8 cellular contexts compared by ENCODE assay signal in genomic region chr3:48662753-48663488, GRCh38. TPM values are rescaled to one million over a fixed set of nuclear protein-coding genes. Genes with fewer than 3 reads are reported as not detected.
DNase-seq lines count a peak whose midpoint lies in the region; ATAC-seq, FAIRE-seq and TF ChIP-seq lines count a peak whose summit lies in the region.

CELSR3 (minus strand) TSS chr3:48662886; CDS start chr3:48662634, 252 bp downstream.

- H3K27ac ChIP-seq in SK-N-MC (peak within 1 kb of the TSS; percentile 68), astrocyte (ENCODE audit: low read depth, low read length) (peak within 1 kb of the TSS; percentile 95)

- peak within 1 kb of the TSS; percentile 97 for H3K4me2 ChIP-seq in astrocyte (ENCODE audit: low read length)

- H3K4me3 ChIP-seq in SK-N-MC: peak within 1 kb of the TSS; percentile 83
- H3K4me3 ChIP-seq in astrocyte (ENCODE audit: insufficient read depth, low read depth, low read length): peak within 1 kb of the TSS; percentile 65

- H3K9me3 ChIP-seq in SK-N-MC (ENCODE audit: low read depth, low read length): no peaks in the 10 kb centered on the region
- peaks cover 5% of the 10 kb centered on the region for H3K9me3 ChIP-seq in astrocyte (ENCODE audit: insufficient read depth, low read depth, low read length)

- H3K4me1 Mint-ChIP-seq in astrocyte (ENCODE audit: low read depth, unreplicated experiment): peaks cover 2% of the 10 kb centered on the region

- H4K20me1 ChIP-seq in astrocyte (ENCODE audit: insufficient read depth, low read length): peaks cover 4% of the 10 kb centered on the region

- no peak for TF ChIP-seq CTCF in astrocyte (IDR thresholded peaks at IDR 0.05; ENCODE audit: insufficient read depth, low read depth, low read length)

- peaks cover 15% of the 10 kb centered on the region for H3K4me1 ChIP-seq in astrocyte (ENCODE audit: insufficient read depth, low read length)

- H3K9ac ChIP-seq in SK-N-MC (ENCODE audit: insufficient read length) (peak within 1 kb of the TSS; percentile 77), astrocyte (ENCODE audit: low read length) (peak within 1 kb of the TSS; percentile 90)

- peak within 1 kb of the TSS; percentile 100 for H3K27ac Mint-ChIP-seq in astrocyte (ENCODE audit: unreplicated experiment)

- FAIRE-seq in astrocyte (lab: Jason Lieb, UNC): peak; percentile 39

- no peaks in the 10 kb centered on the region for H3K36me3 ChIP-seq in SK-N-MC (ENCODE audit: insufficient read depth, low read length)
- no peaks in the 10 kb centered on the region for H3K36me3 ChIP-seq in astrocyte (ENCODE audit: insufficient read depth, low read length)

- ATAC-seq in HG02588 (IDR thresholded peaks at IDR 0.05; ENCODE audit: unreplicated experiment) (no peak), HG03039 (IDR thresholded peaks at IDR 0.05; ENCODE audit: unreplicated experiment) (no peak)

- H3K4me3 Mint-ChIP-seq in astrocyte (ENCODE audit: unreplicated experiment): peak within 1 kb of the TSS; percentile 93

- no peaks in the 10 kb centered on the region for H3K27me3 Mint-ChIP-seq in astrocyte (ENCODE audit: low read depth, unreplicated experiment)

- DNase-seq in DMS53 treated with DMSO at 0.1 percent for 48 hours (lab: John Stamatoyannopoulos, UW; ENCODE audit: unreplicated experiment) (peak; percentile 34), M059J (ENCODE audit: low read depth) (peak; percentile 87), SK-N-MC (ENCODE audit: low read depth, low spot score) (peak; percentile 52), astrocyte (ENCODE audit: low read depth) (peak; percentile 84), hepatic stellate cell (ENCODE audit: low spot score) (peak; percentile 73), posterior vena cava (ENCODE audit: low spot score) (peak; percentile 94)

- H3K36me3 Mint-ChIP-seq in astrocyte (ENCODE audit: low read depth, unreplicated experiment): peaks cover 26% of the 10 kb centered on the region

- peaks cover 9% of the 10 kb centered on the region for H3K9me3 Mint-ChIP-seq in astrocyte (ENCODE audit: unreplicated experiment)

- intact Hi-C loops in posterior vena cava (cut with DNase I): no loop called here

- H2AFZ ChIP-seq in astrocyte (ENCODE audit: low read depth, low read length): peak within 1 kb of the TSS; percentile 89

- H3K27me3 ChIP-seq in astrocyte (ENCODE audit: insufficient read depth, low read length): no peaks in the 10 kb centered on the region

- no peaks in the 10 kb centered on the region for H3K79me2 ChIP-seq in astrocyte (ENCODE audit: insufficient read depth, low read length)

RNA-seq across cellular contexts. Expression of gene CELSR3, which starts in this region (rescaled TPM):
- 3.8 and 5.2 TPM in 2 replicates for total RNA-seq in M059J (2014; rRNA removed; shearing (Covaris generic))
- 8.6 and 10.2 TPM in 2 replicates for total RNA-seq in astrocyte
- total RNA-seq in posterior vena cava: under 1 TPM; 0.65 to 0.67 TPM

Comparison
In these comparisons a context has a peak if more than half of its experiments do, and no peak if none do; other contexts are left out.
1. Peak in DNase-seq in posterior vena cava; RNA of the gene not detected or under 1 TPM.
2. DNase-seq: peak in every context shown above with its lines; median percentile 94 in posterior vena cava; 87 in M059J; 84 in astrocyte; 73 in hepatic stellate cell; 52 in SK-N-MC; 34 in DMS53 treated with DMSO at 0.1 percent for 48 hours.